ENCODE assay signal across 30 cellular contexts in genomic region chr16:82835487-82836160, GRCh38.
A peak's percentile ranks its signal among the peaks of the same experiment; 100 is the strongest.
DNase-seq lines count a peak whose midpoint lies in the region; ATAC-seq, FAIRE-seq and TF ChIP-seq lines count a peak whose summit lies in the region.
"Had no signal": no experiment of that assay in that cellular context is flagged by ENCODE, and none has a peak within 500 bp of the region (broad histone marks: within the 10 kb centered on the region; RNA-seq: fewer than 3 reads in every experiment).

No MANE protein-coding gene starts in this region.

- no peak overlapping the region for H4K91ac ChIP-seq in IMR-90 (ENCODE audit: insufficient read depth, low read depth, low read length)

- no peaks in the 10 kb centered on the region for H3K36me3 ChIP-seq in IMR-90 (ENCODE audit: control insufficient read depth, insufficient read depth, low read length)
- no peaks in the 10 kb centered on the region for H3K36me3 ChIP-seq in keratinocyte (ENCODE audit: control insufficient read depth in 2 of 2, extremely low read depth in 1 of 2, insufficient read depth in 2 of 2, low read length in 2 of 2)
- H3K36me3 ChIP-seq: heart right ventricle, ovary, right atrium auricular region, uterus had no signal

- POLR2A ChIA-PET in IMR-90 (lab: Charles Lee; ENCODE audit: unreplicated experiment): no interaction called here

- no peak overlapping the region for H3K56ac ChIP-seq in IMR-90 (ENCODE audit: extremely low read depth, insufficient read depth, low read length)

- peak overlapping the region; percentile 23 for H2AK9ac ChIP-seq in IMR-90 (replicated peaks; ENCODE audit: low read depth, low read length, poor library complexity)

- H3K4me1 ChIP-seq in IMR-90 (ENCODE audit: control insufficient read depth, insufficient read depth, low read length) (no peaks in the 10 kb centered on the region), keratinocyte (ENCODE audit: control insufficient read depth, extremely low read depth, insufficient read depth, low read length) (peaks cover 7% of the 10 kb centered on the region)
- H3K4me1 ChIP-seq: testis, uterus had no signal

- no peak overlapping the region for H3K27ac ChIP-seq in IMR-90 (ENCODE audit: insufficient read depth, low read length)
- no peak overlapping the region for H3K27ac ChIP-seq in keratinocyte (ENCODE audit: control insufficient read depth, insufficient read depth, low read length)
- H3K27ac ChIP-seq: coronary artery, heart right ventricle, ovary, right atrium auricular region, testis, uterus had no signal

- peaks cover 0 to 16% of the 10 kb centered on the region in 2 experiments; a peak in 2 of 4 replicates for H3K79me1 ChIP-seq in IMR-90 (ENCODE audit: low read depth in 1 of 2, low read length in 2 of 2)

- H3K14ac ChIP-seq in IMR-90 (replicated peaks; ENCODE audit: low read depth, low read length): no peak overlapping the region

- H3K23ac ChIP-seq in IMR-90 (ENCODE audit: low read depth, low read length): no peak overlapping the region

- CTCF ChIA-PET in IMR-90 (lab: Yijun Ruan, JAX): no interaction called here

- TF ChIP-seq RAD21 in IMR-90 (IDR thresholded peaks at IDR 0.05; ENCODE audit: low read length): no peak

- H2AK5ac ChIP-seq in IMR-90 (ENCODE audit: low read depth, low read length): no peak overlapping the region

- no peak overlapping the region for H3K4ac ChIP-seq in IMR-90 (ENCODE audit: low read depth, low read length)

- no peak overlapping the region for H2BK120ac ChIP-seq in IMR-90 (ENCODE audit: low read depth, low read length)

- peaks cover 4% of the 10 kb centered on the region for H3K79me2 ChIP-seq in keratinocyte (ENCODE audit: control insufficient read depth, insufficient read depth, low read length)

- peak; percentile 85 for FAIRE-seq in keratinocyte (lab: Jason Lieb, UNC)
- FAIRE-seq in HTR-8/SVneo (lab: Jason Lieb, UNC): no peak
- FAIRE-seq: GM12878 had no signal

- H4K20me1 ChIP-seq in IMR-90 (ENCODE audit: insufficient read depth, low read length): 0 out of 2 replicates have a peak, but pooled peaks cover 7% of the 10 kb centered on the region
- peaks cover 2% of the 10 kb centered on the region for H4K20me1 ChIP-seq in keratinocyte (ENCODE audit: control insufficient read depth, extremely low read depth, insufficient read depth, low read length)

- H2AFZ ChIP-seq in IMR-90 (replicated peaks; ENCODE audit: low read length, poor library complexity): no peak overlapping the region
- no peak overlapping the region for H2AFZ ChIP-seq in keratinocyte (ENCODE audit: control insufficient read depth, low read length)

- dilution Hi-C loops in IMR-90 (cut with HindIII; ENCODE audit: low sequenced_read_pairs, unreplicated experiment): no loop called here
- dilution Hi-C loops in keratinocyte (cut with MboI; ENCODE audit: extremely low pct_ligation_motif_present, low sequenced_read_pairs): no loop called here

- TF ChIP-seq CTCF in IMR-90 (conservative IDR thresholded peaks at IDR 0.05; ENCODE audit: low read depth, low read length): no peak
- TF ChIP-seq CTCF in choroid plexus epithelial cell (conservative IDR thresholded peaks at IDR 0.05; ENCODE audit: low read depth, low read length): no peak
- TF ChIP-seq CTCF in keratinocyte (optimal IDR thresholded peaks at IDR 0.05 in 1 of 3, IDR thresholded peaks at IDR 0.05 in 1 of 3, conservative IDR thresholded peaks at IDR 0.05 in 1 of 3; ENCODE audit: extremely low read depth in 1 of 3, insufficient read depth in 2 of 3, low read length in 3 of 3): no peak

- H3K27me3 ChIP-seq in IMR-90 (ENCODE audit: control insufficient read depth, insufficient read depth, low read length) (no peaks in the 10 kb centered on the region), keratinocyte (ENCODE audit: control insufficient read depth, extremely low read depth, insufficient read depth, low read length) (no peaks in the 10 kb centered on the region)
- H3K27me3 ChIP-seq: heart right ventricle, ovary, right atrium auricular region, testis, uterus had no signal

- no peak overlapping the region for H3K4me3 ChIP-seq in IMR-90 (ENCODE audit: insufficient read depth, low read depth, low read length)
- H3K4me3 ChIP-seq in choroid plexus epithelial cell (ENCODE audit: low read depth, low read length): no peak overlapping the region
- H3K4me3 ChIP-seq in keratinocyte (ENCODE audit: control insufficient read depth in 2 of 3, extremely low read depth in 1 of 3, insufficient read depth in 2 of 3, low read depth in 1 of 3, low read length in 3 of 3): no peak overlapping the region
- H3K4me3 ChIP-seq: coronary artery, GM12878, heart right ventricle, ovary, right atrium auricular region, testis, uterus had no signal

- no peak overlapping the region for H2BK20ac ChIP-seq in IMR-90 (ENCODE audit: low read depth, low read length)

- peak; percentile 85 for DNase-seq in EL
- DNase-seq in IMR-90: peak; percentile 54
- peak; percentile 53 for DNase-seq in choroid plexus epithelial cell (ENCODE audit: low read depth)
- DNase-seq in keratinocyte (ENCODE audit: low read depth, low spot score): peak; percentile 17
- DNase-seq in NCI-H1417 treated with DMSO at 0.1 percent for 48 hours (lab: John Stamatoyannopoulos, UW): no peak
- no peak for DNase-seq in HTR-8/SVneo (ENCODE audit: insufficient read length, low spot score)
- no peak for DNase-seq in amygdala (lab: John Stamatoyannopoulos, UW)
- DNase-seq: activated CD4-positive, alpha-beta memory T cell treated with anti-CD3 and anti-CD28 coated beads for 36 hours; activated CD4-positive, CD25-positive, alpha-beta regulatory T cell treated with anti-CD3 and anti-CD28 coated beads, Interleukin-2, amount 50 U/mL, for 72 hours; activated naive CD4-positive, alpha-beta T cell treated with Interleukin-2 at 50 U/mL for 16 hours; amniotic stem cell; CD4-positive, alpha-beta T cell; DND-41; effector CD8-positive, alpha-beta T cell; HCEC 1CT; heart right ventricle; MV-4-11; NCI-H146; NCI-H774; ovary; SHP77; stimulated activated CD4-positive, alpha-beta T cell treated with anti-CD3 and anti-CD28 coated beads, Interleukin-2, amount 100 ng/mL, for 24 hours; T-helper 2 cell; testis; uterus had no signal

- H3K18ac ChIP-seq in IMR-90 (ENCODE audit: low read depth, low read length): no peak overlapping the region

- H3K9me3 ChIP-seq in IMR-90 (ENCODE audit: control insufficient read depth, insufficient read depth, low read length) (no peaks in the 10 kb centered on the region), keratinocyte (ENCODE audit: control insufficient read depth, low read depth, low read length) (no peaks in the 10 kb centered on the region)
- H3K9me3 ChIP-seq: heart right ventricle, ovary, right atrium auricular region, testis, uterus had no signal

- no CpG with 5 or more reads among the region's 5 CpGs for WGBS in IMR-90 (ENCODE audit: extremely low coverage in 2 of 2, insufficient read length in 1 of 2), 2 experiments

- intact Hi-C loops in IMR-90 (cut with micrococcal nuclease): no loop called here

- no peak overlapping the region for H2BK5ac ChIP-seq in IMR-90 (ENCODE audit: low read depth, low read length, poor library complexity, severe bottlenecking)

- no peak overlapping the region for H3K9ac ChIP-seq in IMR-90 (ENCODE audit: low read depth, low read length)
- H3K9ac ChIP-seq in keratinocyte (ENCODE audit: control insufficient read depth, extremely low read depth, insufficient read depth, low read length): no peak overlapping the region

- TF ChIP-seq POLR2A in IMR-90 (IDR thresholded peaks at IDR 0.05; ENCODE audit: low read depth, low read length): no peak

- H3K4me2 ChIP-seq in IMR-90 (ENCODE audit: low read depth, low read length) (no peak overlapping the region), keratinocyte (ENCODE audit: control insufficient read depth, extremely low read depth, insufficient read depth, low read depth, low read length) (no peak overlapping the region)

- H2BK15ac ChIP-seq in IMR-90 (ENCODE audit: low read depth, low read length): no peak overlapping the region

- 0 out of 2 replicates have a peak, but pooled peaks cover 3% of the 10 kb centered on the region for H3K9me1 ChIP-seq in IMR-90 (ENCODE audit: insufficient read depth, low read length)
- no peaks in the 10 kb centered on the region for H3K9me1 ChIP-seq in keratinocyte (ENCODE audit: control insufficient read depth, extremely low read depth, insufficient read depth, low read length)

- in situ Hi-C loops in IMR-90 (cut with MboI; ENCODE audit: low sequenced_read_pairs): no loop called here

- BruUV-seq in IMR-90 (replicated peaks; lab: Mats Ljungman, UMichigan): no TSS peak

- H4K5ac ChIP-seq in IMR-90 (ENCODE audit: low read depth, low read length): no peak overlapping the region

- no peak overlapping the region for H4K8ac ChIP-seq in IMR-90 (ENCODE audit: low read depth in 2 of 2, low read length in 2 of 2)

- ATAC-seq in IMR-90 (ENCODE audit: low read depth) (no peak), GM18519 (IDR thresholded peaks at IDR 0.05; ENCODE audit: low FRiP score, unreplicated experiment) (no peak)
- ATAC-seq: GM12878, heart right ventricle, Panc1 had no signal

TF ChIP-seq in IMR-90, 13 proteins besides CTCF, POLR2A, EP300 and RAD21 (continues in another document):
- TF ChIP-seq FOS (IDR thresholded peaks at IDR 0.05; ENCODE audit: low read depth, low read length) (no peak), MXI1 (IDR thresholded peaks at IDR 0.05; ENCODE audit: borderline replicate concordance, low read depth, low read length) (no peak), SMC3 (IDR thresholded peaks at IDR 0.05; ENCODE audit: low read depth, low read length) (no peak), RCOR1 (IDR thresholded peaks at IDR 0.05; ENCODE audit: insufficient replicate concordance, low read length) (no peak), CHD1 (IDR thresholded peaks at IDR 0.05; ENCODE audit: low read depth, low read length) (no peak), MAZ (IDR thresholded peaks at IDR 0.05; ENCODE audit: borderline replicate concordance, low read depth, low read length) (no peak), RFX5 (IDR thresholded peaks at IDR 0.05; ENCODE audit: low read depth, low read length) (no peak), USF2 (IDR thresholded peaks at IDR 0.05; ENCODE audit: low read depth, low read length) (no peak), NFE2L2 (IDR thresholded peaks at IDR 0.05; ENCODE audit: low read depth, low read length) (no peak), CEBPB (IDR thresholded peaks at IDR 0.05; ENCODE audit: low read depth, low read length) (no peak), MAFK (IDR thresholded peaks at IDR 0.05; ENCODE audit: low read depth, low read length) (no peak), BHLHE40 (IDR thresholded peaks at IDR 0.05; ENCODE audit: low read depth, low read length) (no peak)

Comparison
In these comparisons a context has a peak if more than half of its experiments do, and no peak if none do; other contexts are left out.
1. DNase-seq: peak in EL (single experiment), IMR-90 (single experiment), choroid plexus epithelial cell (single experiment) and keratinocyte (single experiment); none in NCI-H1417 treated with DMSO at 0.1 percent for 48 hours (single experiment), HTR-8/SVneo (single experiment) and amygdala (0 of 56).